ENCODE assay signal across 8 cellular contexts in the genomic region with DNA sequence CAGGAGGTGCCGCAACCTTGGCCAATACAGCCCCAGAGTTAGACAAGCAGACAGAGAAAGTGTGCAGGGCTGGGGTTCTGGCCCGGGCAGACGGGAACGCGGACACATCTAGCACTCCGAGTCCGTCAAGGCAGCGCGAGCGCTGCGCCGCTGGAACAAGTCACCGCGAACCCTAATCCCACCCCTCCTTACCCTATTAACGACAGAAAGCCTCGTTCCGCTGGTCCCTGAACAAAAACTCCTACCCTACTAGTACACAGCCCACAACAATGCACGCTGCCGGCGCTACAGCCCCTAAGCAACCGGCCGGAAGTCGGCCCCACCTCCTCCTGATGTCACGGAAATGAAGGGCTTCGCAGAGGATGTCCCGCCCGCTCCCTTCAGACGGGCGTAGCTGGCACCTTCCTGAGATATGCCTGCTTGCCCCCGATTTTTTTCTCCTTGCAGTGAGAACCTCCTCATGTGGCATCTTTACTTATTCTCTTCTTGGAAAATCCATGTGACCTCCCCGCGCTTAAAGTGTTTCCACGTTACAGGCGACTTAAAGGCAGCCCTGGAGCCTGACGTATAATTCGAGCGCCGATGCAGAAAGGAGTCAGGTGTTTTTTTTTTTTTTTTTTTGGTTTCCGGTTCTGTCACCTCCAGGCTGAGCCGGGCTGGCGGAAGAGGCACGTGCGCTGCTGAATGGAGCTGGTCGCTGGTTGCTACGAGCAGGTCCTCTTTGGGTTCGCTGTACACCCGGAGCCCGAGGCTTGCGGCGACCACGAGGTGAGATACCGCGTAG. TPM values are rescaled to one million over a fixed set of nuclear protein-coding genes. Genes with fewer than 3 reads are reported as not detected.
A peak's percentile ranks its signal among the peaks of the same experiment; 100 is the strongest.
DNase-seq lines count a peak whose midpoint lies in the region; TF ChIP-seq lines count a peak whose summit lies in the region.

A gene (minus strand): TSS at position 315 of the 784 bp plus-strand sequence. CDS start 7,066 bp downstream, outside the sequence.
A gene with protein sequence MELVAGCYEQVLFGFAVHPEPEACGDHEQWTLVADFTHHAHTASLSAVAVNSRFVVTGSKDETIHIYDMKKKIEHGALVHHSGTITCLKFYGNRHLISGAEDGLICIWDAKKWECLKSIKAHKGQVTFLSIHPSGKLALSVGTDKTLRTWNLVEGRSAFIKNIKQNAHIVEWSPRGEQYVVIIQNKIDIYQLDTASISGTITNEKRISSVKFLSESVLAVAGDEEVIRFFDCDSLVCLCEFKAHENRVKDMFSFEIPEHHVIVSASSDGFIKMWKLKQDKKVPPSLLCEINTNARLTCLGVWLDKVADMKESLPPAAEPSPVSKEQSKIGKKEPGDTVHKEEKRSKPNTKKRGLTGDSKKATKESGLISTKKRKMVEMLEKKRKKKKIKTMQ (plus strand): TSS at position 671 of the 784 bp plus-strand sequence. CDS start 14 bp downstream, at position 685.

- H3K9me3 ChIP-seq in effector memory CD4-positive, alpha-beta T cell (ENCODE audit: control insufficient read depth, low read length): no peaks in the 10 kb centered on the region

- DNase-seq in COLO668 (lab: John Stamatoyannopoulos, UW; ENCODE audit: unreplicated experiment) (peak; percentile 89), GM20000 (ENCODE audit: low spot score) (peak; percentile 89), HS-5 (ENCODE audit: low read depth) (peak; percentile 94), NK-92 (lab: John Stamatoyannopoulos, UW; ENCODE audit: unreplicated experiment) (peak; percentile 50), lung microvascular endothelial cell (ENCODE audit: low read depth in 2 of 2) (peak; percentile 96)
- peak; percentile 96 for DNase-seq in activated CD8-positive, alpha-beta memory T cell treated with anti-CD3 and anti-CD28 coated beads for 24 hours
- peak; percentile 86 to 90 (median 90) for DNase-seq in effector memory CD4-positive, alpha-beta T cell
- DNase-seq in stimulated activated CD4-positive, alpha-beta T cell treated with anti-CD3 and anti-CD28 coated beads, TNF-alpha, amount 100 ng/mL, for 4 hours (ENCODE audit: low read depth in 3 of 3): peak; percentile 80 to 87 (median 86)

- TF ChIP-seq CTCF in GM20000 (IDR thresholded peaks at IDR 0.05; ENCODE audit: extremely low read depth, missing control alignments): no peak

- peaks cover 16% of the 10 kb centered on the region for H3K4me1 ChIP-seq in effector memory CD4-positive, alpha-beta T cell (ENCODE audit: control insufficient read depth, insufficient read depth, low read length, poor library complexity, severe bottlenecking)

- H3K36me3 ChIP-seq in effector memory CD4-positive, alpha-beta T cell (ENCODE audit: control insufficient read depth, insufficient read depth, low read length): peaks cover 2% of the 10 kb centered on the region

- H3K4me3 ChIP-seq in effector memory CD4-positive, alpha-beta T cell (ENCODE audit: insufficient read depth, low read depth, low read length, poor library complexity, severe bottlenecking): peak within 1 kb of the TSS; percentile 84

- H3K27me3 ChIP-seq in effector memory CD4-positive, alpha-beta T cell (replicated peaks; ENCODE audit: control insufficient read depth, insufficient read depth, low read length, poor library complexity, severe bottlenecking): no peaks in the 10 kb centered on the region

- peak within 1 kb of the TSS; percentile 96 for H3K27ac ChIP-seq in effector memory CD4-positive, alpha-beta T cell (ENCODE audit: insufficient read depth, low read length, poor library complexity, severe bottlenecking)

RNA-seq across cellular contexts. Expression of the first gene that starts in this region (rescaled TPM):
- total RNA-seq in lung microvascular endothelial cell: 0.22 TPM in 1 of 2 replicates, not detected in the other

RNA-seq across cellular contexts. Expression of the second gene that starts in this region (rescaled TPM):
- total RNA-seq in lung microvascular endothelial cell: 7.6 and 9.5 TPM in 2 replicates

Comparison
In these comparisons a context has a peak if more than half of its experiments do, and no peak if none do; other contexts are left out.
1. Peak in every context shown above with its lines: DNase-seq, H3K4me3 ChIP-seq and H3K27ac ChIP-seq.